ENCODE assay signal across 10 cellular contexts in genomic region chr2:26316041-26316440, GRCh38. TPM values are rescaled to one million over a fixed set of nuclear protein-coding genes. Genes with fewer than 3 reads are reported as not detected.
DNase-seq lines count a peak whose midpoint lies in the region; ATAC-seq and TF ChIP-seq lines count a peak whose summit lies in the region.
"Had no signal": no experiment of that assay in that cellular context is flagged by ENCODE, and none has a peak within 500 bp of the region (broad histone marks: within the 10 kb centered on the region; RNA-seq: fewer than 3 reads in every experiment).

No MANE protein-coding gene starts in this region.

- H3K36me3 Mint-ChIP-seq in type B pancreatic cell, result no peaks in the 10 kb centered on the region
- H3K36me3 Mint-ChIP-seq: naive B cell had no signal

- H3K9me3 ChIP-seq in HCT116 (ENCODE audit: control insufficient read depth in 1 of 2, insufficient read depth in 1 of 2, low read depth in 1 of 2, low read length in 2 of 2), result no peaks in the 10 kb centered on the region

- peak; percentile 77 for ATAC-seq in HCT116
- ATAC-seq in foreskin keratinocyte, result no peak
- no peak for ATAC-seq in GM21367 (IDR thresholded peaks at IDR 0.05; ENCODE audit: unreplicated experiment)
- ATAC-seq in GM18907 (IDR thresholded peaks at IDR 0.05; ENCODE audit: unreplicated experiment), result no peak

- intact Hi-C loops in HCT116 (cut with micrococcal nuclease), result loop anchor here (1.0 kb wide), 1 partner anchor 153 kb away; no protein-coding TSS in a partner anchor

- H3K4me3 Mint-ChIP-seq in type B pancreatic cell, result no peak overlapping the region
- H3K4me3 Mint-ChIP-seq: activated CD4-positive, alpha-beta T cell treated with anti-CD3 and anti-CD28 coated beads, Interleukin-2, amount 10 ng/mL, durations not matched to agents 24 days and 14 days; naive B cell had no signal

- peak; percentile 75 for TF ChIP-seq RAD21 in HCT116 (IDR thresholded peaks at IDR 0.05; ENCODE audit: low read depth)

- H3K4me2 ChIP-seq in HCT116 (ENCODE audit: low read length), result no peak overlapping the region

- DNase-seq in BJ (ENCODE audit: low read depth) (no peak), HCT116 (ENCODE audit: low read depth, low spot score) (peak; percentile 15), RKO (ENCODE audit: low spot score) (peak; percentile 9), foreskin keratinocyte (no peak), type B pancreatic cell (ENCODE audit: extremely low spot score, unreplicated experiment) (no peak), NCI-H345 treated with DMSO at 0.1 percent for 48 hours (lab: John Stamatoyannopoulos, UW; ENCODE audit: unreplicated experiment) (no peak)
- DNase-seq: activated CD4-positive, alpha-beta T cell treated with anti-CD3 and anti-CD28 coated beads, Interleukin-2, amount 10 ng/mL, durations not matched to agents 24 days and 14 days; naive B cell had no signal

- POLR2A ChIA-PET in BJ (lab: Charles Lee), result no interaction called here
- POLR2A ChIA-PET in HCT116 (lab: Charles Lee), result interaction anchor here (1.5 kb wide), 1 partner anchor 29 kb away, joined by 7 read pairs; the partner anchor contains the start of gene SELENOI

- H3K4me1 ChIP-seq in HCT116 (ENCODE audit: control insufficient read depth in 1 of 2, insufficient read depth in 2 of 2, low read length in 2 of 2) (no peaks in the 10 kb centered on the region), foreskin keratinocyte (peaks cover 10% of the 10 kb centered on the region)

- H3K4me1 Mint-ChIP-seq in type B pancreatic cell (ENCODE audit: unreplicated experiment), result peaks cover 3% of the 10 kb centered on the region
- H3K4me1 Mint-ChIP-seq: activated CD4-positive, alpha-beta T cell treated with anti-CD3 and anti-CD28 coated beads, Interleukin-2, amount 10 ng/mL, durations not matched to agents 24 days and 14 days had no signal

- peak; percentile 30 for TF ChIP-seq CTCF in BJ (IDR thresholded peaks at IDR 0.05; ENCODE audit: insufficient read depth, low read depth, low read length)
- TF ChIP-seq CTCF in HCT116 (IDR thresholded peaks at IDR 0.05 in 2 of 3, conservative IDR thresholded peaks at IDR 0.05 in 1 of 3; ENCODE audit: borderline replicate concordance in 1 of 3, insufficient read depth in 1 of 3, low read depth in 2 of 3, low read length in 2 of 3), result peak; percentile 49 to 79 (median 49)
- peak; percentile 48 for TF ChIP-seq CTCF in foreskin keratinocyte (conservative IDR thresholded peaks at IDR 0.05)
- no peak for TF ChIP-seq CTCF in type B pancreatic cell (conservative IDR thresholded peaks at IDR 0.05)

- no peaks in the 10 kb centered on the region for H3K36me3 ChIP-seq in BJ (ENCODE audit: control insufficient read depth, insufficient read depth, low read length)
- no peaks in the 10 kb centered on the region for H3K36me3 ChIP-seq in HCT116 (ENCODE audit: control insufficient read depth in 1 of 2, insufficient read depth in 2 of 2, low read length in 2 of 2)

- no peak for TF ChIP-seq POLR2A in HCT116 (IDR thresholded peaks at IDR 0.05; ENCODE audit: borderline replicate concordance, extremely low read depth, insufficient read depth, insufficient read length)

- H4K20me1 ChIP-seq in HCT116 (ENCODE audit: insufficient read depth), result no peaks in the 10 kb centered on the region

- peaks cover 3% of the 10 kb centered on the region for H3K27me3 Mint-ChIP-seq in type B pancreatic cell
- H3K27me3 Mint-ChIP-seq: naive B cell had no signal

- no peaks in the 10 kb centered on the region for H3K79me2 ChIP-seq in HCT116 (ENCODE audit: insufficient read depth, low read length)

- CTCF ChIA-PET in BJ (lab: Yijun Ruan, JAX) (interaction anchor here (1.3 to 1.5 kb wide), 2 partner anchors 15 to 16 kb away, joined by 4 to 6 read pairs; no protein-coding TSS in a partner anchor), HCT116 (lab: Charles Lee) (interaction anchor here (0.8 to 1.8 kb wide), 5 partner anchors 9 to 246 kb away, joined by 3 to 9 read pairs (median 5); no protein-coding TSS in a partner anchor)

- no peak overlapping the region for H2AFZ ChIP-seq in HCT116 (ENCODE audit: low read depth, low read length, poor library complexity, severe bottlenecking)

- H3K9ac ChIP-seq in HCT116 (ENCODE audit: low read length), result no peak overlapping the region

- no peak overlapping the region for H3K27ac ChIP-seq in HCT116 (ENCODE audit: low read depth, low read length)
- no peak overlapping the region for H3K27ac ChIP-seq in foreskin keratinocyte

- BruUV-seq in HCT116 (replicated peaks; lab: Mats Ljungman, UMichigan), result no TSS peak

- no peaks in the 10 kb centered on the region for H3K9me2 ChIP-seq in HCT116 (ENCODE audit: insufficient read depth)

- H3K27me3 ChIP-seq in BJ (ENCODE audit: control insufficient read depth, insufficient read depth, low read length) (peaks cover 13% of the 10 kb centered on the region), HCT116 (ENCODE audit: insufficient read depth, low read length) (peaks cover 3% of the 10 kb centered on the region; the same call in 1 of the 2 replicates), foreskin keratinocyte (no peaks in the 10 kb centered on the region)

- RAD21 ChIA-PET in HCT116 (lab: Charles Lee; ENCODE audit: low non-redundant PET in 1 of 2, low total read pairs in 2 of 2, uncharacterized antibody in 2 of 2, unreplicated experiment in 2 of 2), result interaction anchor here in 1 of 2 experiments (1.3 kb wide), 1 partner anchor 151 kb away, joined by 5 read pairs; no protein-coding TSS in a partner anchor

- no peaks in the 10 kb centered on the region for H3K9me3 Mint-ChIP-seq in type B pancreatic cell
- H3K9me3 Mint-ChIP-seq: activated CD4-positive, alpha-beta T cell treated with anti-CD3 and anti-CD28 coated beads, Interleukin-2, amount 10 ng/mL, durations not matched to agents 24 days and 14 days; naive B cell had no signal

- H3K27ac Mint-ChIP-seq in type B pancreatic cell, result no peak overlapping the region
- H3K27ac Mint-ChIP-seq: activated CD4-positive, alpha-beta T cell treated with anti-CD3 and anti-CD28 coated beads, Interleukin-2, amount 10 ng/mL, durations not matched to agents 24 days and 14 days had no signal

- no peak overlapping the region for H3K4me3 ChIP-seq in BJ (ENCODE audit: low read depth, low read length)
- H3K4me3 ChIP-seq in HCT116 (replicated peaks in 1 of 2; ENCODE audit: low read depth in 1 of 2, low read length in 2 of 2), result no peak overlapping the region

TF ChIP-seq in HCT116, 20 proteins besides CTCF, POLR2A, EP300 and RAD21 (continues in another document):
- TF ChIP-seq SP1 (IDR thresholded peaks at IDR 0.05; ENCODE audit: low read depth), result no peak
- no peak for TF ChIP-seq ELF1 (IDR thresholded peaks at IDR 0.05; ENCODE audit: borderline replicate concordance, low read depth)
- no peak for TF ChIP-seq SRF (IDR thresholded peaks at IDR 0.05; ENCODE audit: low read depth)
- no peak for TF ChIP-seq EGR1 (IDR thresholded peaks at IDR 0.05; ENCODE audit: low read depth)
- no peak for TF ChIP-seq REST (IDR thresholded peaks at IDR 0.05; ENCODE audit: low read depth)

RNA-seq across cellular contexts. Expression of gene SELENOI, which starts 29.9 kb away (rescaled TPM):
- 9.5 and 11.1 TPM in 2 replicates for polyA plus RNA-seq in BJ (2011; rRNA removed)
- 19.4 and 23.4 TPM in 2 replicates for polyA minus RNA-seq in BJ (2011; rRNA and poly(A)+ RNA removed)
- 63.3 TPM for total RNA-seq in HCT116 (2021; ENCODE audit: unreplicated experiment)
- polyA plus RNA-seq in HCT116 (2012), result 7.1 and 12.0 TPM in 2 replicates
- 32.1 and 34.7 TPM in 2 replicates for total RNA-seq in foreskin keratinocyte
- polyA plus RNA-seq in foreskin keratinocyte, result 6.1 and 8.2 TPM in 2 replicates
- total RNA-seq in type B pancreatic cell (ENCODE audit: low replicate concordance), result 38.8 and 44.9 TPM in 2 replicates

RNA-seq across cellular contexts. Expression of gene ADGRF3, which starts 30.5 kb away (rescaled TPM):
- polyA plus RNA-seq in BJ (2011; rRNA removed) (0.12 and 0.20 TPM in 2 replicates), foreskin keratinocyte (not detected in 2 replicates)
- 0.21 TPM in 1 of 2 replicates, not detected in the other for polyA minus RNA-seq in BJ (2011; rRNA and poly(A)+ RNA removed)
- total RNA-seq in HCT116 (2021; ENCODE audit: unreplicated experiment) (not detected), foreskin keratinocyte (0.04 TPM in 1 of 2 replicates, not detected in the other), type B pancreatic cell (ENCODE audit: low replicate concordance) (1.2 and 1.4 TPM in 2 replicates)
- polyA plus RNA-seq in HCT116 (2012), result 0.01 and 0.12 TPM in 2 replicates

Comparison
In these comparisons a context has a peak if more than half of its experiments do, and no peak if none do; other contexts are left out.
1. DNase-seq: peak in HCT116 (single experiment) and RKO (single experiment); none in BJ (single experiment), foreskin keratinocyte (0 of 2), type B pancreatic cell (single experiment) and NCI-H345 treated with DMSO at 0.1 percent for 48 hours (single experiment).